27 cellular contexts compared by ENCODE assay signal in the genomic region with DNA sequence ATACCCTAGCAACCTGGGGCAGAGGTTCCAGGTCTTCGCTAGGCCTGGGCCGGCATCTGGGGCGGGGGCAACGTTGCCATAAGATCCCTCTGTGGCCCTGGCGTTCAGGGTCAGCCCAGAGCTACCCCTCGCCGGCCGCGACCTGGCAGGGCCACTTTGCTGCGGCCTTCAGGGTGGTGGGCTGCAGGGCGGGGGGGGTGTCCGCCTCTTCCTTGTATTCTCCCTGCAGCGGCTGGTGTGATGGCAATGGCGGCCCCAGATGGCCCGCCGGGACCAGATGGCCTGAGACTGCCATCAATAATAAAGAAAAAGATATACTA.
"Had no signal": no experiment of that assay in that cellular context is flagged by ENCODE, and none has a peak within 500 bp of the region (broad histone marks: within the 10 kb centered on the region; RNA-seq: fewer than 3 reads in every experiment).

No MANE protein-coding gene starts in this region.

- H3K36me3 ChIP-seq: left lung, lower lobe of right lung, neutrophil, right atrium auricular region, stomach, thyroid gland, transverse colon, upper lobe of left lung, vagina had no signal

- DNase-seq: hippocampal formation; left colon; lower lobe of right lung; mammary epithelial cell; mesenchymal stem cell; naive thymus-derived CD8-positive, alpha-beta T cell; occipital lobe; stimulated activated CD4-positive, alpha-beta T cell treated with anti-CD3 and anti-CD28 coated beads, Interleukin-12 subunit alpha, Interleukin-12 subunit beta, amount 100 ng/mL, for 4 hours; stimulated activated CD4-positive, alpha-beta T cell treated with anti-CD3 and anti-CD28 coated beads, Interleukin-15, amount 100 ng/mL, for 24 hours; stimulated activated CD4-positive, alpha-beta T cell treated with anti-CD3 and anti-CD28 coated beads, Interleukin-2, amount 100 ng/mL, for 24 hours; stimulated activated CD4-positive, alpha-beta T cell treated with anti-CD3 and anti-CD28 coated beads, Interleukin-4, amount 100 ng/mL, for 1 hour; stimulated activated naive B cell treated with anti-CD40 and anti-IgM and Interleukin-4, amounts not matched to agents 10 μg/mL and 1 μg/mL and 100 μg/mL, for 72 hours; stimulated activated naive CD8-positive, alpha-beta T cell treated with anti-CD3 and anti-CD28 coated beads, Interleukin-15, Interleukin-2, amounts not matched to agents 100 U/mL and 50 U/mL, for 24 hours; stomach; testis; thyroid gland; transverse colon had no signal

- H3K27me3 ChIP-seq: left lung, neutrophil, right atrium auricular region, stomach, testis, thyroid gland, transverse colon, upper lobe of left lung, vagina had no signal

- H3K36me3 Mint-ChIP-seq: naive thymus-derived CD8-positive, alpha-beta T cell; stimulated activated naive B cell treated with anti-CD40 and anti-IgM and Interleukin-4, amounts not matched to agents 10 μg/mL and 1 μg/mL and 100 μg/mL, for 72 hours had no signal

- H3K27ac Mint-ChIP-seq: naive thymus-derived CD8-positive, alpha-beta T cell; nephron; progenitor cell of endocrine pancreas; stimulated activated naive B cell treated with anti-CD40 and anti-IgM and Interleukin-4, amounts not matched to agents 10 μg/mL and 1 μg/mL and 100 μg/mL, for 72 hours had no signal

- H3K4me3 ChIP-seq: left lung, lower lobe of right lung, right atrium auricular region, skin epidermis, stomach, thyroid gland, transverse colon, upper lobe of left lung, vagina had no signal

- H3K4me1 Mint-ChIP-seq: naive thymus-derived CD8-positive, alpha-beta T cell; neural crest cell; stimulated activated naive B cell treated with anti-CD40 and anti-IgM and Interleukin-4, amounts not matched to agents 10 μg/mL and 1 μg/mL and 100 μg/mL, for 72 hours had no signal

- H3K27ac ChIP-seq: left lung, lower lobe of right lung, neutrophil, right atrium auricular region, skin epidermis, stomach, testis, thyroid gland, transverse colon, upper lobe of left lung, vagina had no signal

- ATAC-seq: left colon; left lung; naive thymus-derived CD8-positive, alpha-beta T cell; stimulated activated naive B cell treated with anti-CD40 and anti-IgM and Interleukin-4, amounts not matched to agents 10 μg/mL and 1 μg/mL and 100 μg/mL, for 72 hours; stimulated activated naive CD8-positive, alpha-beta T cell treated with anti-CD3 and anti-CD28 coated beads, Interleukin-15, Interleukin-2, amounts not matched to agents 100 U/mL and 50 U/mL, for 24 hours had no signal

- H3K9me3 Mint-ChIP-seq: nephron, neural crest cell had no signal

- H3K27me3 Mint-ChIP-seq: naive thymus-derived CD8-positive, alpha-beta T cell; progenitor cell of endocrine pancreas; stimulated activated naive B cell treated with anti-CD40 and anti-IgM and Interleukin-4, amounts not matched to agents 10 μg/mL and 1 μg/mL and 100 μg/mL, for 72 hours had no signal

- H3K4me1 ChIP-seq: left lung, lower lobe of right lung, right atrium auricular region, stomach, testis, thyroid gland, transverse colon, upper lobe of left lung, vagina had no signal

- FAIRE-seq: keratinocyte had no signal

- H3K4me3 Mint-ChIP-seq: naive thymus-derived CD8-positive, alpha-beta T cell; nephron; neural crest cell; stimulated activated naive B cell treated with anti-CD40 and anti-IgM and Interleukin-4, amounts not matched to agents 10 μg/mL and 1 μg/mL and 100 μg/mL, for 72 hours had no signal

- H3K9me3 ChIP-seq: lower lobe of right lung, right atrium auricular region, testis, thyroid gland, transverse colon, vagina had no signal
